Comparison of ENCODE assay signal across 9 cellular contexts in the genomic region with DNA sequence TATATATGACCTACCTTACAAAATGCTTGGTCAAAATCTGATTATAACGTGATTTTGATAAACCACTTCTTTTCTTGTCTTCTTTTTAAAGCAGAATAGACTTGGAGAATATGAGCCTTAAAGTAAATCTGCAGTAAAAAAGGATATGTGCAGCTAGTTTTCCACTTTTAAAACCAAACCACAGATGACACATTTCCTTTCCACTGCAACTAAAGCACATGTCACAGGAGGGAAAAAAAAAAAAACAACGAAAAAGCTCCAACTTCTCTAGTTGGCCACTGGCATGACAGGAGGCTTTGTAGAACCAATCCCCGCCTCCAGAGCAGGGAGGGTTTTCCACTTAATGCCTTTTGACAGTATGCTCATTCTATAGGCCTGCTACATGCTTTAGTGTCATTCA. TPM values are rescaled to one million over a fixed set of nuclear protein-coding genes. Genes with fewer than 3 reads are reported as not detected.
A peak's percentile ranks its signal among the peaks of the same experiment; 100 is the strongest.
DNase-seq lines count a peak whose midpoint lies in the region; ATAC-seq, FAIRE-seq and TF ChIP-seq lines count a peak whose summit lies in the region.
"Had no signal": no experiment of that assay in that cellular context is flagged by ENCODE, and none has a peak within 500 bp of the region (broad histone marks: within the 10 kb centered on the region; RNA-seq: fewer than 3 reads in every experiment).

EVI2A (minus strand) TSS at position 142 of the 400 bp plus-strand sequence. CDS start 2,609 bp downstream, outside the sequence.

- H3K36me3 ChIP-seq in A673 (ENCODE audit: insufficient read depth, low read length, poor library complexity, severe bottlenecking) = no peaks in the 10 kb centered on the region
- H3K36me3 ChIP-seq in adrenal gland (replicated peaks in 1 of 2) = peaks cover 0 to 6% of the 10 kb centered on the region in 2 donors
- no peaks in the 10 kb centered on the region for H3K36me3 ChIP-seq in keratinocyte (ENCODE audit: control insufficient read depth in 2 of 2, extremely low read depth in 1 of 2, insufficient read depth in 2 of 2, low read length in 2 of 2)

- POLR2A ChIA-PET in A673 (lab: Charles Lee; ENCODE audit: low non-redundant PET) = interaction anchor here (0.5 kb wide), 1 partner anchor 242 kb away, joined by 17 read pairs; no protein-coding TSS in a partner anchor
- POLR2A ChIA-PET in T-cell (lab: Charles Lee) = interaction anchor here (0.5 to 1.4 kb wide), 8 partner anchors 9 to 503 kb away, joined by 3 to 6 read pairs (median 4); no protein-coding TSS in a partner anchor

- H3K4me2 ChIP-seq in keratinocyte (ENCODE audit: control insufficient read depth, extremely low read depth, insufficient read depth, low read depth, low read length) = peak within 1 kb of the TSS; percentile 25

- CTCF ChIA-PET in A673 (lab: Charles Lee) (no interaction called here), T-cell (lab: Charles Lee) (interaction anchor here (0.6 to 3.4 kb wide), 5 partner anchors 8 to 164 kb away, joined by 3 to 23 read pairs (median 3); partner anchors contain the start of gene EVI2B (in 1 of the 2))

- intact Hi-C loops in A673 (cut with micrococcal nuclease; ENCODE audit: unreplicated experiment) (no loop called here), adrenal gland (cut with DNase I) (no loop called here)

- dilution Hi-C loops in keratinocyte (cut with MboI; ENCODE audit: extremely low pct_ligation_motif_present, low sequenced_read_pairs) = no loop called here

- no peak within 1 kb of the TSS for H3K4me3 ChIP-seq in A673 (ENCODE audit: low read depth, low read length, poor library complexity, severe bottlenecking)
- H3K4me3 ChIP-seq in adrenal gland = peak within 1 kb of the TSS in 1 of 4 donors; percentile 17
- H3K4me3 ChIP-seq in keratinocyte (ENCODE audit: control insufficient read depth in 2 of 3, extremely low read depth in 1 of 3, insufficient read depth in 2 of 3, low read depth in 1 of 3, low read length in 3 of 3) = no peak within 1 kb of the TSS

- H3K9me3 ChIP-seq in A673 (ENCODE audit: low read depth, low read length, poor library complexity, severe bottlenecking) = no peaks in the 10 kb centered on the region
- no peaks in the 10 kb centered on the region for H3K9me3 ChIP-seq in adrenal gland (replicated peaks in 1 of 3)
- no peaks in the 10 kb centered on the region for H3K9me3 ChIP-seq in keratinocyte (ENCODE audit: control insufficient read depth, low read depth, low read length)

- H3K4me1 ChIP-seq in A673 (ENCODE audit: insufficient read depth, low read length, poor library complexity, severe bottlenecking) (peaks cover 6% of the 10 kb centered on the region), adrenal gland (replicated peaks in 1 of 2) (peaks cover 5 to 13% of the 10 kb centered on the region in 2 donors), keratinocyte (ENCODE audit: control insufficient read depth, extremely low read depth, insufficient read depth, low read length) (peaks cover 20% of the 10 kb centered on the region)

- DNase-seq in A673 (ENCODE audit: low spot score) (peak; percentile 57), H54 (ENCODE audit: insufficient read length, low spot score) (peak; percentile 20), T-cell (peak; percentile 25 to 92 (median 78)), adrenal gland (peak in 2 of 7 donors; percentile 24 to 31), keratinocyte (ENCODE audit: low read depth, low spot score) (no peak), NCI-H187 treated with DMSO at 0.1 percent for 48 hours (lab: John Stamatoyannopoulos, UW) (no peak)
- peak; percentile 46 to 66 (median 51) for DNase-seq in stimulated activated CD4-positive, alpha-beta T cell treated with anti-CD3 and anti-CD28 coated beads, TNF-alpha, amount 100 ng/mL, for 24 hours (ENCODE audit: low read depth in 3 of 3)

- FAIRE-seq in H54 (lab: Jason Lieb, UNC) (peak; percentile 97), keratinocyte (lab: Jason Lieb, UNC) (peak; percentile 93)

- BruUV-seq in A673 (replicated peaks; lab: Mats Ljungman, UMichigan) = no TSS peak

- H3K9me3 Mint-ChIP-seq in T-cell = no peaks in the 10 kb centered on the region

- H3K4me3 Mint-ChIP-seq in T-cell = peak within 1 kb of the TSS; percentile 76 to 89 (median 87)

- no peaks in the 10 kb centered on the region for H3K27me3 Mint-ChIP-seq in T-cell

- no peak within 1 kb of the TSS for H3K9ac ChIP-seq in keratinocyte (ENCODE audit: control insufficient read depth, extremely low read depth, insufficient read depth, low read length)

- no peaks in the 10 kb centered on the region for H3K27me3 ChIP-seq in A673 (replicated peaks; ENCODE audit: insufficient read depth, low read depth, low read length, poor library complexity)
- no peaks in the 10 kb centered on the region for H3K27me3 ChIP-seq in adrenal gland
- H3K27me3 ChIP-seq in keratinocyte (ENCODE audit: control insufficient read depth, extremely low read depth, insufficient read depth, low read length) = no peaks in the 10 kb centered on the region

- TF ChIP-seq CTCF in A673 (conservative IDR thresholded peaks at IDR 0.05; ENCODE audit: low read depth, low read length) (no peak), adrenal gland (IDR thresholded peaks at IDR 0.05) (no peak), keratinocyte (optimal IDR thresholded peaks at IDR 0.05 in 1 of 3, IDR thresholded peaks at IDR 0.05 in 1 of 3, conservative IDR thresholded peaks at IDR 0.05 in 1 of 3; ENCODE audit: extremely low read depth in 1 of 3, insufficient read depth in 2 of 3, low read length in 3 of 3) (no peak)

- H3K27ac ChIP-seq in A673 (ENCODE audit: low read depth, low read length, poor library complexity, severe bottlenecking) (no peak within 1 kb of the TSS), adrenal gland (peak within 1 kb of the TSS in 3 of 5 donors; percentile 6 to 43 (median 39)), keratinocyte (ENCODE audit: control insufficient read depth, insufficient read depth, low read length) (no peak within 1 kb of the TSS)
- H3K27ac ChIP-seq: C4-2B had no signal

- peaks cover 24% of the 10 kb centered on the region for H3K36me3 Mint-ChIP-seq in T-cell

- no peaks in the 10 kb centered on the region for H4K20me1 ChIP-seq in keratinocyte (ENCODE audit: control insufficient read depth, extremely low read depth, insufficient read depth, low read length)

- no peaks in the 10 kb centered on the region for H3K79me2 ChIP-seq in keratinocyte (ENCODE audit: control insufficient read depth, insufficient read depth, low read length)

- TF ChIP-seq POLR2A in H54 (IDR thresholded peaks at IDR 0.05; ENCODE audit: low read depth, low read length) = no peak
- TF ChIP-seq POLR2A in adrenal gland (IDR thresholded peaks at IDR 0.05) = no peak

- peaks cover 27 to 37% (median 34%) of the 10 kb centered on the region in 3 donors for H3K4me1 Mint-ChIP-seq in T-cell

- peak; percentile 76 to 92 (median 79) for ATAC-seq in T-cell (replicated peaks in 1 of 4)
- ATAC-seq in GM19351 (IDR thresholded peaks at IDR 0.05; ENCODE audit: unreplicated experiment) = no peak

- H2AFZ ChIP-seq in keratinocyte (ENCODE audit: control insufficient read depth, low read length) = no peak within 1 kb of the TSS

- WGBS in adrenal gland, 4 donors = 53 to 76% (median 74%) methylated on average over 3 of the region's 3 CpGs

- H3K27ac Mint-ChIP-seq in T-cell = peak within 1 kb of the TSS; percentile 95

- H3K9me1 ChIP-seq in keratinocyte (ENCODE audit: control insufficient read depth, extremely low read depth, insufficient read depth, low read length) = no peaks in the 10 kb centered on the region

RNA-seq across cellular contexts. Expression of gene EVI2A, which starts in this region (rescaled TPM):
- total RNA-seq in A673 (2021) (not detected in 2 replicates), T-cell (10 to 100 TPM; 42.3 to 84.9 (median 80.0) TPM), adrenal gland (10 to 100 TPM in 1 of 8 donors, 1 to 10 TPM in 7; 3.3 to 17.7 (median 6.0) TPM)
- polyA plus RNA-seq in adrenal gland (1 to 10 TPM; 3.7 to 8.7 (median 4.5) TPM), keratinocyte (0.05 to 0.12 TPM (median 0.12 TPM) in 3 replicates)
- polyA plus RNA-seq in keratinocyte (2011; ENCODE audit: low read depth) = not detected
- polyA plus RNA-seq in keratinocyte (2011; cell fraction: cytosol; rRNA removed) = not detected in 2 replicates
- polyA plus RNA-seq in keratinocyte (2011; cell fraction: nucleus; rRNA removed) = not detected in 2 replicates
- polyA plus RNA-seq in keratinocyte (2012; ENCODE audit: low replicate concordance) = 0.06 and 0.13 TPM in 2 replicates
- not detected in 3 replicates for polyA minus RNA-seq in keratinocyte
- not detected for polyA minus RNA-seq in keratinocyte (2011; cell fraction: cytosol; rRNA and poly(A)+ RNA removed)
- not detected in 2 replicates for polyA minus RNA-seq in keratinocyte (2011; cell fraction: nucleus; rRNA and poly(A)+ RNA removed)

Comparison
In these comparisons a context has a peak if more than half of its experiments do, and no peak if none do; other contexts are left out.
1. Peak in DNase-seq in A673; RNA of the gene not detected or under 1 TPM.
2. DNase-seq: peak in H54 (single experiment), T-cell (34 of 34) and stimulated activated CD4-positive, alpha-beta T cell treated with anti-CD3 and anti-CD28 coated beads, TNF-alpha, amount 100 ng/mL, for 24 hours (3 of 3); none in keratinocyte (single experiment) and NCI-H187 treated with DMSO at 0.1 percent for 48 hours (single experiment).
3. H3K27ac ChIP-seq: peak in adrenal gland (3 of 5); none in A673 (single experiment) and keratinocyte (single experiment).